ENCODE assay signal across 8 cellular contexts in genomic region chr7:88217675-88218427, GRCh38. TPM values are rescaled to one million over a fixed set of nuclear protein-coding genes. Genes with fewer than 3 reads are reported as not detected.
DNase-seq lines count a peak whose midpoint lies in the region; ATAC-seq and TF ChIP-seq lines count a peak whose summit lies in the region.

No MANE protein-coding gene starts in this region.

- H3K27me3 ChIP-seq in mucosa of rectum (ENCODE audit: control insufficient read depth in 2 of 2, insufficient read depth in 2 of 2, low read length in 2 of 2): no peaks in the 10 kb centered on the region

- intact Hi-C loops in activated T-helper 2 cell treated with anti-CD3 and anti-CD28 coated beads, Interferon-gamma antibody, Interleukin-2, Interleukin-4, amounts not matched to agents 10 μg/mL and 5 μg/mL and 100 μg/mL, durations not matched to agents 14 hours and 24 hours and 36 hours (cut with micrococcal nuclease): loop anchor here (5.0 to 10.0 kb wide), 3 partner anchors 286 to 1063 kb away; partner anchors contain the start of genes ADAM22, CROT and DMTF1
- intact Hi-C loops in posterior vena cava (cut with DNase I): no loop called here

- no peak for TF ChIP-seq CTCF in GM12864 (IDR thresholded peaks at IDR 0.05; ENCODE audit: low read depth, low read length, missing control alignments)

- DNase-seq in GM12864 (ENCODE audit: low read depth) (peak; percentile 82), posterior vena cava (ENCODE audit: low spot score) (no peak), NCI-H82 (lab: John Stamatoyannopoulos, UW) (no peak)
- DNase-seq in activated T-helper 2 cell treated with anti-CD3 and anti-CD28 coated beads, Interferon-gamma antibody, Interleukin-2, Interleukin-4, amounts not matched to agents 10 μg/mL and 5 μg/mL and 100 μg/mL, durations not matched to agents 14 hours and 24 hours and 36 hours (ENCODE audit: low spot score): no peak
- DNase-seq in activated naive CD4-positive, alpha-beta T cell treated with anti-CD3 and anti-CD28 coated beads, Interleukin-2, amount 50 U/mL, for 16 hours: no peak

- H3K9me3 Mint-ChIP-seq in activated T-helper 2 cell treated with anti-CD3 and anti-CD28 coated beads, Interferon-gamma antibody, Interleukin-2, Interleukin-4, amounts not matched to agents 10 μg/mL and 5 μg/mL and 100 μg/mL, durations not matched to agents 14 hours and 24 hours and 36 hours: no peaks in the 10 kb centered on the region

- H3K27me3 Mint-ChIP-seq in activated T-helper 2 cell treated with anti-CD3 and anti-CD28 coated beads, Interferon-gamma antibody, Interleukin-2, Interleukin-4, amounts not matched to agents 10 μg/mL and 5 μg/mL and 100 μg/mL, durations not matched to agents 14 hours and 24 hours and 36 hours (ENCODE audit: low read depth): no peaks in the 10 kb centered on the region

- H3K4me3 ChIP-seq in GM12864 (ENCODE audit: low read depth, low read length): peak overlapping the region; percentile 97; the same call in 1 of the 2 replicates
- peak overlapping the region; percentile 78 to 96 for H3K4me3 ChIP-seq in mucosa of rectum (ENCODE audit: low read length in 2 of 2)

- ATAC-seq in GM21447 (IDR thresholded peaks at IDR 0.05; ENCODE audit: unreplicated experiment) (peak; percentile 77), HG03575 (IDR thresholded peaks at IDR 0.05; ENCODE audit: extremely low read depth, insufficient number of reproducible peaks, low FRiP score, unreplicated experiment) (peak; percentile 87)

- peaks cover 55% of the 10 kb centered on the region for H3K36me3 Mint-ChIP-seq in activated T-helper 2 cell treated with anti-CD3 and anti-CD28 coated beads, Interferon-gamma antibody, Interleukin-2, Interleukin-4, amounts not matched to agents 10 μg/mL and 5 μg/mL and 100 μg/mL, durations not matched to agents 14 hours and 24 hours and 36 hours (ENCODE audit: low read depth)

- peaks cover 47% of the 10 kb centered on the region for H3K4me1 Mint-ChIP-seq in activated T-helper 2 cell treated with anti-CD3 and anti-CD28 coated beads, Interferon-gamma antibody, Interleukin-2, Interleukin-4, amounts not matched to agents 10 μg/mL and 5 μg/mL and 100 μg/mL, durations not matched to agents 14 hours and 24 hours and 36 hours (ENCODE audit: low read depth)

- H3K9ac ChIP-seq in mucosa of rectum (ENCODE audit: low read depth in 1 of 2, low read length in 2 of 2): peak overlapping the region; percentile 26 to 98

- H3K4me3 Mint-ChIP-seq in activated T-helper 2 cell treated with anti-CD3 and anti-CD28 coated beads, Interferon-gamma antibody, Interleukin-2, Interleukin-4, amounts not matched to agents 10 μg/mL and 5 μg/mL and 100 μg/mL, durations not matched to agents 14 hours and 24 hours and 36 hours (ENCODE audit: low read depth): peak overlapping the region; percentile 96

- no peaks in the 10 kb centered on the region for H3K9me3 ChIP-seq in mucosa of rectum (ENCODE audit: control insufficient read depth in 2 of 2, low read length in 2 of 2)

- peaks cover 15 to 17% of the 10 kb centered on the region in 2 donors for H3K4me1 ChIP-seq in mucosa of rectum (ENCODE audit: control insufficient read depth in 2 of 2, insufficient read depth in 2 of 2, low read length in 2 of 2)

- H3K27ac ChIP-seq in mucosa of rectum (ENCODE audit: low read depth in 2 of 2, low read length in 2 of 2): peak overlapping the region; percentile 92

- peaks cover 27 to 41% of the 10 kb centered on the region in 2 donors for H3K36me3 ChIP-seq in mucosa of rectum (ENCODE audit: control insufficient read depth in 2 of 2, insufficient read depth in 2 of 2, low read length in 2 of 2)

- peak overlapping the region; percentile 94 for H3K27ac Mint-ChIP-seq in activated T-helper 2 cell treated with anti-CD3 and anti-CD28 coated beads, Interferon-gamma antibody, Interleukin-2, Interleukin-4, amounts not matched to agents 10 μg/mL and 5 μg/mL and 100 μg/mL, durations not matched to agents 14 hours and 24 hours and 36 hours

RNA-seq across cellular contexts. Expression of gene SRI, which starts 2.0 kb away (rescaled TPM):
- 264 and 271 TPM in 2 replicates for total RNA-seq in activated T-helper 2 cell treated with anti-CD3 and anti-CD28 coated beads, Interferon-gamma antibody, Interleukin-2, Interleukin-4, amounts not matched to agents 10 μg/mL and 5 μg/mL and 100 μg/mL, durations not matched to agents 14 hours and 24 hours and 36 hours
- 100 to 1,000 TPM in 1 of 2 donors, 10 to 100 TPM in 1; 93.6 to 103 TPM for total RNA-seq in posterior vena cava
